In the genomic region with DNA sequence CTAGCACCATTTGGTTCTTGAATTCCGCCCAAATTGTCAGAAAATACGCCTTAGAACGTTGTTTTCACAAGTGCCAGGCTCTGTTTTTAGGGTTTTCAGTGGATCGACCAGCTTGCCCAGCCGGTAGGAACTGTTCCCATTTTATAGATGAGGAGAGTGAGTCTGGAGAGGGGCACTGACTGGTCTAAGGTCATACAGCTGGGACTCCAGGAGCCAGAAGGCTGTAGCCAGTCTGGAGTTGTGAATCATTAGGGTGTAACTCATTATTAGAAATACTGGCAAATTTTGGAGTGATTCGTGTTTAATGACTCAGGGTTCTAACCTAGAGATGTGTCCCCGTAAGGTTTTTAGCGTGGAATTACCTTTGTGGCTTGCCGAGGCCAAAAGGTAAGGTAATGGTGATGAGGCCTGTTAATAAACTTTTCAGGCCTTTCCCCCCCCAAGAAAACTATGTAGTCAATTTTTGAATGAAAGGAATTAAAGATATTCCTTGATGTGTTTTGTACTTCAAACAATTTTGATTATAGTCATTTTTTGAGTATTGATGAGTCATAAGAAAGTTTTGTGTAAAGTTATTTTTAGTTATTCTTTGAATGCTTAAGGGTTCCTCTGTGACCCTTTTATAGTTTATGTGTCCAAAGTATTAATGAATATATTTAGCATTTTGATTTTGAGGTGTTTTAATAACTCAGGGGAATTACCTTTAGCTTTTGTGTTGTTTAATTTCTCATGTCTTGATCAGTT, we compare ENCODE assay signal across 1 cellular context.
TF ChIP-seq lines count a peak whose summit lies in the region.

No MANE protein-coding gene starts in this region.

TF ChIP-seq in SK-N-SH treated with all-trans-retinoic acid at 6 μM for 48 hours, 23 proteins besides CTCF, POLR2A, EP300 and RAD21 (continued from another document):
- TF ChIP-seq, protein P1, sequence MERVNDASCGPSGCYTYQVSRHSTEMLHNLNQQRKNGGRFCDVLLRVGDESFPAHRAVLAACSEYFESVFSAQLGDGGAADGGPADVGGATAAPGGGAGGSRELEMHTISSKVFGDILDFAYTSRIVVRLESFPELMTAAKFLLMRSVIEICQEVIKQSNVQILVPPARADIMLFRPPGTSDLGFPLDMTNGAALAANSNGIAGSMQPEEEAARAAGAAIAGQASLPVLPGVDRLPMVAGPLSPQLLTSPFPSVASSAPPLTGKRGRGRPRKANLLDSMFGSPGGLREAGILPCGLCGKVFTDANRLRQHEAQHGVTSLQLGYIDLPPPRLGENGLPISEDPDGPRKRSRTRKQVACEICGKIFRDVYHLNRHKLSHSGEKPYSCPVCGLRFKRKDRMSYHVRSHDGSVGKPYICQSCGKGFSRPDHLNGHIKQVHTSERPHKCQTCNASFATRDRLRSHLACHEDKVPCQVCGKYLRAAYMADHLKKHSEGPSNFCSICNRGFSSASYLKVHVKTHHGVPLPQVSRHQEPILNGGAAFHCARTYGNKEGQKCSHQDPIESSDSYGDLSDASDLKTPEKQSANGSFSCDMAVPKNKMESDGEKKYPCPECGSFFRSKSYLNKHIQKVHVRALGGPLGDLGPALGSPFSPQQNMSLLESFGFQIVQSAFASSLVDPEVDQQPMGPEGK (CRISPR knock-in tag; IDR thresholded peaks at IDR 0.05; ENCODE audit: borderline replicate concordance), result no peak
- TF ChIP-seq ZNF8 (CRISPR knock-in tag; IDR thresholded peaks at IDR 0.05), result no peak
